8 cellular contexts compared by ENCODE assay signal in genomic region chr13:52010890-52011689, GRCh38. TPM values are rescaled to one million over a fixed set of nuclear protein-coding genes. Genes with fewer than 3 reads are reported as not detected.
A peak's percentile ranks its signal among the peaks of the same experiment; 100 is the strongest.
DNase-seq lines count a peak whose midpoint lies in the region; ATAC-seq and TF ChIP-seq lines count a peak whose summit lies in the region.

Gene ATP7B (minus strand): TSS chr13:52011450. CDS start chr13:52011337, 113 bp downstream.

- H3K27me3 Mint-ChIP-seq in H9 (ENCODE audit: low read depth), result peaks cover 26% of the 10 kb centered on the region
- H3K27me3 Mint-ChIP-seq in immature natural killer cell (ENCODE audit: low read depth in 3 of 3), result peaks cover 5 to 15% (median 6%) of the 10 kb centered on the region in 3 donors

- H3K4me3 Mint-ChIP-seq in H9 (peak within 1 kb of the TSS; percentile 97 to 99), immature natural killer cell (peak within 1 kb of the TSS; percentile 97 to 100 (median 100))

- no peak within 1 kb of the TSS for H2BK5ac ChIP-seq in H9 (ENCODE audit: insufficient read length, low read length)

- intact Hi-C loops in body of pancreas (cut with DNase I), result no loop called here

- no peaks in the 10 kb centered on the region for H3K79me1 ChIP-seq in H9 (ENCODE audit: insufficient read depth, low read depth, low read length, poor library complexity, severe bottlenecking)

- peak within 1 kb of the TSS; percentile 99 for H3K4me2 ChIP-seq in H9 (ENCODE audit: insufficient read depth, insufficient read length, low read length)

- H4K8ac ChIP-seq in H9 (replicated peaks; ENCODE audit: insufficient read length, low read depth, low read length), result no peak within 1 kb of the TSS

- H3K4ac ChIP-seq in H9 (ENCODE audit: low read depth, low read length), result no peak within 1 kb of the TSS

- H3K27me3 ChIP-seq in H9 (ENCODE audit: insufficient read depth, low read length) (peaks cover 12% of the 10 kb centered on the region; the same call in 1 of the 2 replicates), body of pancreas (no peaks in the 10 kb centered on the region)

- no peak within 1 kb of the TSS for H4K5ac ChIP-seq in H9 (ENCODE audit: insufficient read length, low read depth, low read length)

- H2AFZ ChIP-seq in H9 (ENCODE audit: low read length), result peak within 1 kb of the TSS; percentile 32

- no peak within 1 kb of the TSS for H3K23ac ChIP-seq in H9 (ENCODE audit: insufficient read length, low read depth, low read length)

- H2BK15ac ChIP-seq in H9 (ENCODE audit: low read depth, low read length), result no peak within 1 kb of the TSS

- H3K79me2 ChIP-seq in H9 (ENCODE audit: insufficient read depth, low read length), result peaks cover 12% of the 10 kb centered on the region; the same call in 1 of the 2 replicates

- H3K4me3 ChIP-seq in body of pancreas, result peak within 1 kb of the TSS; percentile 90 to 95

- no peak within 1 kb of the TSS for H2BK120ac ChIP-seq in H9 (ENCODE audit: low read depth, low read length, poor library complexity, severe bottlenecking)

- peak within 1 kb of the TSS; percentile 98 for H3K9ac ChIP-seq in H9 (ENCODE audit: extremely low read depth, insufficient read length, low read length)

- H3K36me3 Mint-ChIP-seq in H9 (ENCODE audit: insufficient read depth in 1 of 3, low read depth in 3 of 3) (peaks cover 16% of the 10 kb centered on the region in 3 experiments), immature natural killer cell (peaks cover 0 to 5% (median 0%) of the 10 kb centered on the region in 3 donors)

- H3K4me1 ChIP-seq in H9 (ENCODE audit: insufficient read depth, low read length), result no peaks in the 10 kb centered on the region
- H3K4me1 ChIP-seq in body of pancreas, result peaks cover 15% of the 10 kb centered on the region

- H3T11ph ChIP-seq in H9 (ENCODE audit: low read length), result no peak within 1 kb of the TSS

- H3K27ac Mint-ChIP-seq in H9, result peak within 1 kb of the TSS; percentile 92 to 100 (median 99)
- peak within 1 kb of the TSS; percentile 89 to 97 (median 90) for H3K27ac Mint-ChIP-seq in immature natural killer cell

- peaks cover 8% of the 10 kb centered on the region in 2 experiments for H3K9me3 Mint-ChIP-seq in H9
- H3K9me3 Mint-ChIP-seq in immature natural killer cell, result peaks cover 0 to 1% (median 0%) of the 10 kb centered on the region in 6 donors

- H3K27ac ChIP-seq in H9 (ENCODE audit: insufficient read length, low read depth, low read length) (no peak within 1 kb of the TSS), body of pancreas (peak within 1 kb of the TSS; percentile 8 to 76 (median 75))

- peak; percentile 5 for ATAC-seq in body of pancreas

- H3K9me3 ChIP-seq in H9 (ENCODE audit: control insufficient read depth, low read depth, low read length), result no peaks in the 10 kb centered on the region
- no peaks in the 10 kb centered on the region for H3K9me3 ChIP-seq in body of pancreas

- no CpG with 5 or more reads among the region's 49 CpGs for WGBS in H9 (ENCODE audit: extremely low coverage, insufficient read length, low lambda C conversion rate)
- WGBS in body of pancreas, 2 donors, result 5 to 13% methylated on average over 19 to 48 of the region's 49 CpGs

- peaks cover 8% of the 10 kb centered on the region for H3K23me2 ChIP-seq in H9 (ENCODE audit: insufficient read length, low read depth, low read length, poor library complexity, severe bottlenecking)

- TF ChIP-seq CTCF in H9 (conservative IDR thresholded peaks at IDR 0.05) (peak; percentile 17; the same call in 2 of the 3 replicates), body of pancreas (IDR thresholded peaks at IDR 0.05) (peak in 1 of 7 experiments; percentile 11)

- H3K14ac ChIP-seq in H9 (ENCODE audit: insufficient read depth, low read length), result peak within 1 kb of the TSS; percentile 67; the same call in 1 of the 2 replicates

- H3K36me3 ChIP-seq in body of pancreas (replicated peaks in 1 of 2; ENCODE audit: insufficient read depth in 1 of 2, low read depth in 2 of 2), result no peaks in the 10 kb centered on the region

- H3K18ac ChIP-seq in H9 (ENCODE audit: insufficient read length, low read depth, low read length), result no peak within 1 kb of the TSS

- H2AK5ac ChIP-seq in H9 (ENCODE audit: insufficient read length, low read length), result no peak within 1 kb of the TSS

- TF ChIP-seq POLR2A in body of pancreas (IDR thresholded peaks at IDR 0.05), result no peak

- no peak within 1 kb of the TSS for H3K56ac ChIP-seq in H9 (ENCODE audit: insufficient read length, low read depth, low read length)

- DNase-seq in COLO668 (lab: John Stamatoyannopoulos, UW; ENCODE audit: unreplicated experiment), result peak; percentile 85
- DNase-seq in H9, result peak; percentile 62
- peak; percentile 21 for DNase-seq in RPMI8226
- DNase-seq in body of pancreas, result peak in 1 of 4 donors; percentile 24
- peak in 2 of 3 donors; percentile 5 to 10 for DNase-seq in immature natural killer cell
- DNase-seq in stimulated activated CD4-positive, alpha-beta T cell treated with anti-CD3 and anti-CD28 coated beads, Interleukin-1b, Interleukin-23, amount 100 ng/mL, for 24 hours (ENCODE audit: low read depth in 4 of 4, low spot score in 1 of 4), result peak in 3 of 4 experiments; percentile 1 to 8 (median 7)
- no peak for DNase-seq in AML-193 (lab: John Stamatoyannopoulos, UW)
- DNase-seq in NCI-H2107 treated with DMSO at 0.1 percent for 48 hours (lab: John Stamatoyannopoulos, UW; ENCODE audit: unreplicated experiment), result no peak

- no peak within 1 kb of the TSS for H4K91ac ChIP-seq in H9 (ENCODE audit: insufficient read length, low read depth, low read length)

- no peaks in the 10 kb centered on the region for H4K20me1 ChIP-seq in H9 (ENCODE audit: control insufficient read depth, insufficient read depth, insufficient read length)

- H2BK12ac ChIP-seq in H9 (ENCODE audit: insufficient read length, low read depth, low read length), result no peak within 1 kb of the TSS

- peaks cover 15 to 16% of the 10 kb centered on the region in 2 experiments; a peak in 3 of 4 replicates for H3K4me1 Mint-ChIP-seq in H9
- peaks cover 19 to 36% of the 10 kb centered on the region in 2 donors for H3K4me1 Mint-ChIP-seq in immature natural killer cell

- no peak within 1 kb of the TSS for H2BK20ac ChIP-seq in H9 (ENCODE audit: low read depth, low read length, poor library complexity, severe bottlenecking)

RNA-seq across cellular contexts. Expression of gene ATP7B, which starts in this region (rescaled TPM):
- 5.0 and 5.8 TPM in 2 replicates for total RNA-seq in H9 (2021)
- 1 to 10 TPM; 5.7 to 6.9 TPM for total RNA-seq in body of pancreas
- polyA plus RNA-seq in immature natural killer cell, result under 1 TPM in 1 of 3 donors, not detected in 2; 0.19 TPM

Comparison
In these comparisons a context has a peak if more than half of its experiments do, and no peak if none do; other contexts are left out.
1. Peak in DNase-seq in immature natural killer cell; RNA of the gene not detected or under 1 TPM.
2. DNase-seq: peak in COLO668 (single experiment), H9 (single experiment), RPMI8226 (single experiment) and stimulated activated CD4-positive, alpha-beta T cell treated with anti-CD3 and anti-CD28 coated beads, Interleukin-1b, Interleukin-23, amount 100 ng/mL, for 24 hours (3 of 4); none in AML-193 (0 of 2) and NCI-H2107 treated with DMSO at 0.1 percent for 48 hours (single experiment).